In genomic region chr12:11717533-11717961, GRCh38 we compare ENCODE assay signal across 1 cellular context.
TF ChIP-seq lines count a peak whose summit lies in the region.

No MANE protein-coding gene starts in this region.

TF ChIP-seq in HepG2, 621 proteins besides CTCF, POLR2A, EP300 and RAD21 (continued from another document and continues in another):
- TF ChIP-seq GATAD2A (CRISPR knock-in tag; IDR thresholded peaks at IDR 0.05) (peak; percentile 67), HDAC2 (CRISPR knock-in tag; IDR thresholded peaks at IDR 0.05) (peak; percentile 46; the same call in 1 of the 2 replicates), FOXK1 (CRISPR knock-in tag; IDR thresholded peaks at IDR 0.05; ENCODE audit: borderline replicate concordance, low read depth) (no peak), HNF1A (IDR thresholded peaks at IDR 0.05; ENCODE audit: low read depth) (no peak), HNF1A (CRISPR knock-in tag; IDR thresholded peaks at IDR 0.05; ENCODE audit: borderline replicate concordance) (no peak), ZNF766 (CRISPR knock-in tag; IDR thresholded peaks at IDR 0.05; ENCODE audit: borderline replicate concordance) (no peak), RERE (CRISPR knock-in tag; IDR thresholded peaks at IDR 0.05; ENCODE audit: low read depth) (no peak), ZNF557 (CRISPR knock-in tag; IDR thresholded peaks at IDR 0.05) (no peak), ATF3 (CRISPR knock-in tag; IDR thresholded peaks at IDR 0.05) (no peak), ZNF503 (CRISPR knock-in tag; IDR thresholded peaks at IDR 0.05) (no peak), ELF3 (CRISPR knock-in tag; IDR thresholded peaks at IDR 0.05) (no peak), HDAC1 (CRISPR knock-in tag; IDR thresholded peaks at IDR 0.05) (0 out of 2 replicates have a peak, but pooled peaks have one; percentile 23), GATAD1 (CRISPR knock-in tag; IDR thresholded peaks at IDR 0.05) (no peak), NFRKB (IDR thresholded peaks at IDR 0.05) (no peak), JUNB (CRISPR knock-in tag; IDR thresholded peaks at IDR 0.05; ENCODE audit: borderline replicate concordance) (no peak), NFYB (CRISPR knock-in tag; IDR thresholded peaks at IDR 0.05) (no peak), ZNF512B (CRISPR knock-in tag; IDR thresholded peaks at IDR 0.05; ENCODE audit: borderline replicate concordance) (peak; percentile 69; the same call in 1 of the 2 replicates), HNF4G (IDR thresholded peaks at IDR 0.05; ENCODE audit: borderline replicate concordance, low read depth, low read length) (peak; percentile 52; the same call in 1 of the 2 replicates), HNF4G (CRISPR knock-in tag; IDR thresholded peaks at IDR 0.05; ENCODE audit: borderline replicate concordance, low read depth) (no peak), ZBTB38 (CRISPR knock-in tag; IDR thresholded peaks at IDR 0.05) (no peak), ETS1 (CRISPR knock-in tag; IDR thresholded peaks at IDR 0.05) (no peak), ZNF24 (IDR thresholded peaks at IDR 0.05) (no peak), FOXA1 (IDR thresholded peaks at IDR 0.05) (no peak), FOXA1 (CRISPR knock-in tag; IDR thresholded peaks at IDR 0.05) (no peak), KMT2B (CRISPR knock-in tag; IDR thresholded peaks at IDR 0.05) (no peak), RBAK (CRISPR knock-in tag; IDR thresholded peaks at IDR 0.05) (no peak), ASH2L (IDR thresholded peaks at IDR 0.05; ENCODE audit: insufficient read length, low read depth, low read length) (peak; percentile 24), ZNF615 (CRISPR knock-in tag; IDR thresholded peaks at IDR 0.05; ENCODE audit: borderline replicate concordance) (no peak), FOXK2 (IDR thresholded peaks at IDR 0.05) (no peak), ZNF678 (CRISPR knock-in tag; IDR thresholded peaks at IDR 0.05) (no peak), ZKSCAN8 (CRISPR knock-in tag; IDR thresholded peaks at IDR 0.05; ENCODE audit: borderline replicate concordance) (no peak), NRL (CRISPR knock-in tag; IDR thresholded peaks at IDR 0.05; ENCODE audit: borderline replicate concordance) (no peak), THAP7 (CRISPR knock-in tag; IDR thresholded peaks at IDR 0.05) (no peak), ZNF816 (CRISPR knock-in tag; IDR thresholded peaks at IDR 0.05; ENCODE audit: borderline replicate concordance) (no peak), NFKB2 (CRISPR knock-in tag; IDR thresholded peaks at IDR 0.05; ENCODE audit: borderline replicate concordance) (no peak), KAT7 (CRISPR knock-in tag; IDR thresholded peaks at IDR 0.05; ENCODE audit: borderline replicate concordance) (no peak), PATZ1 (CRISPR knock-in tag; IDR thresholded peaks at IDR 0.05) (0 out of 2 replicates have a peak, but pooled peaks have one; percentile 9), FOXJ3 (CRISPR knock-in tag; IDR thresholded peaks at IDR 0.05; ENCODE audit: borderline replicate concordance) (no peak), ZNF160 (CRISPR knock-in tag; IDR thresholded peaks at IDR 0.05) (no peak), RFX1 (IDR thresholded peaks at IDR 0.05) (no peak), ZNF710 (CRISPR knock-in tag; IDR thresholded peaks at IDR 0.05; ENCODE audit: borderline replicate concordance) (no peak), SPEN (CRISPR knock-in tag; IDR thresholded peaks at IDR 0.05; ENCODE audit: low read depth) (no peak), ARNTL (CRISPR knock-in tag; IDR thresholded peaks at IDR 0.05) (no peak), BRD4 (CRISPR knock-in tag; IDR thresholded peaks at IDR 0.05) (no peak), TBP (CRISPR knock-in tag; IDR thresholded peaks at IDR 0.05) (no peak), ZNF782 (CRISPR knock-in tag; IDR thresholded peaks at IDR 0.05; ENCODE audit: borderline replicate concordance) (no peak)
